1 cellular context compared by ENCODE assay signal in the genomic region with DNA sequence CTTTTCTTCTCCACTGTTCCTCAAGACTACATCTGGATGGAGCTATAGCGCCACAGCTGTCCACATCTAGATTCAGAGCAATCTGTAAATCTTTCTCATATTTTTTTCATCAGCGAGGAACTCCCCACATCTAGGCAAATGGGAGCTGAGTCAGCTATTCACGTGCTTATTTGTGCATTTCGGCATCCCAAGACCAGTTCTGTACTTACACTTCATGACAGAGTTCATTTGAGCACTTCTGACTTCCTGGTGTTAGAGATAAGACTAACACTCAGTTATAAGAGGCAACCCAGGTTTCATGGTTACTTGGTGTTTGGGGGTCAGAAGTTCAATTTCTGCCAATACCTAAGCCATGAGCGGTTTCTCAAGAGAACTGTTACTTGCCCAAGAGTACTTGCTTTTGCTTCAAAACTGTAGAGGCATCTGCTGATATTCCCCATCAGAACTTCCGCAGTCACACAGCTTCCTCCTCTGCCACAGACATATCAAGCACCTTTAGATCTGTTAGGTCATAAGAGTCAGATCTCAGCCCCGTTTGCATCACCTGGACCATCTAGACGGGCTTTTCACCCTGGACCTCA.
A peak's percentile ranks its signal among the peaks of the same experiment; 100 is the strongest.
TF ChIP-seq lines count a peak whose summit lies in the region.

No MANE protein-coding gene starts in this region.

TF ChIP-seq in K562, 482 proteins besides CTCF, POLR2A, EP300 and RAD21 (continued from another document):
- TF ChIP-seq MGA (IDR thresholded peaks at IDR 0.05) (no peak), TAF7 (tag; IDR thresholded peaks at IDR 0.05) (no peak), BHLHE40 (IDR thresholded peaks at IDR 0.05; ENCODE audit: low read length) (peak; percentile 38; the same call in 1 of the 2 replicates), ZBTB9 (CRISPR knock-in tag; IDR thresholded peaks at IDR 0.05) (no peak), NCOA6 (IDR thresholded peaks at IDR 0.05) (no peak), KAT8 (IDR thresholded peaks at IDR 0.05; ENCODE audit: low read depth) (no peak), ETS2 (tag; IDR thresholded peaks at IDR 0.05; ENCODE audit: borderline replicate concordance, poor library complexity, severe bottlenecking) (no peak)
- TF ChIP-seq, protein P1, sequence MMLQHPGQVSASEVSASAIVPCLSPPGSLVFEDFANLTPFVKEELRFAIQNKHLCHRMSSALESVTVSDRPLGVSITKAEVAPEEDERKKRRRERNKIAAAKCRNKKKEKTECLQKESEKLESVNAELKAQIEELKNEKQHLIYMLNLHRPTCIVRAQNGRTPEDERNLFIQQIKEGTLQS (IDR thresholded peaks at IDR 0.05) = peak; percentile 7; the same call in 1 of the 2 replicates
- TF ChIP-seq, protein P1 (CRISPR knock-in tag; conservative IDR thresholded peaks at IDR 0.05) = no peak
